10 cellular contexts compared by ENCODE assay signal in the genomic region with DNA sequence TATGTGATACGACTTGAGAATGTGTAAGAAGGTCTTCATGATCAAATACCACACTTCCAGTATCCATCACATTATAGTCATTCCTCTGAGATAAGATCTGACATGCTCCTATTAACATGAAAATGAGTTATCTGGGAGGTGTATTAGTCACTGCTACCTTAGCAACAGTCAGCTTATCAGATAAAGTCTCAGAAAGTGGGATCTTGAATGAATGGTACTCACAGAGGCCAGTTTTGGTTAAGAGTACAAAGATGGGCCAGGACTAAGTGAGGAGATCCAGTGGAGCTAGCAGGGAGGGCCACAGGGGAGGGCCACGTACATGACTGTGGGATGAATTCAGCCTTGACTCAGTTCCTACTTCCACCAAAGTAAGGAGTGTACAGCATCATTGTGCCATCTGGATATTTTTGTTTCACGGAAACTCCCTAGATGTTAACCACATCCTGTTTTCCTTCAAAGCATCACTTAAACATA.
DNase-seq lines count a peak whose midpoint lies in the region; FAIRE-seq and TF ChIP-seq lines count a peak whose summit lies in the region.
"Had no signal": no experiment of that assay in that cellular context is flagged by ENCODE, and none has a peak within 500 bp of the region (broad histone marks: within the 10 kb centered on the region; RNA-seq: fewer than 3 reads in every experiment).

No MANE protein-coding gene starts in this region.

- H3K4me2 ChIP-seq in KMS-11, result no peak overlapping the region

- H2AFZ ChIP-seq in KMS-11 (ENCODE audit: low read depth), result peak overlapping the region; percentile 8; the same call in 1 of the 2 replicates

- no peaks in the 10 kb centered on the region for H3K79me2 ChIP-seq in KMS-11 (ENCODE audit: insufficient read depth, low read depth)

- H3K4me3 ChIP-seq in KMS-11 (IDR thresholded peaks at IDR 0.05; ENCODE audit: insufficient read depth, low read depth, low read length) (no peak overlapping the region), epithelial cell of esophagus (ENCODE audit: low read length) (no peak overlapping the region), kidney (ENCODE audit: low read length in 2 of 2) (no peak overlapping the region), left ventricle myocardium inferior (no peak overlapping the region)

- no peak for FAIRE-seq in kidney (lab: Jason Lieb, UNC)

- H3K27ac ChIP-seq in KMS-11 (no peak overlapping the region), kidney (ENCODE audit: low read depth in 2 of 2, low read length in 2 of 2) (no peak overlapping the region), left ventricle myocardium inferior (replicated peaks) (no peak overlapping the region)

- H3K9ac ChIP-seq in KMS-11, result no peak overlapping the region
- H3K9ac ChIP-seq in kidney (ENCODE audit: low read length in 2 of 2), result no peak overlapping the region

- no peaks in the 10 kb centered on the region for H3K36me3 ChIP-seq in KMS-11 (ENCODE audit: insufficient read depth)
- no peaks in the 10 kb centered on the region for H3K36me3 ChIP-seq in kidney (ENCODE audit: control insufficient read depth in 1 of 2, insufficient read depth in 2 of 2, low read length in 2 of 2)
- H3K36me3 ChIP-seq in left ventricle myocardium inferior, result no peaks in the 10 kb centered on the region

- H4K20me1 ChIP-seq in KMS-11 (ENCODE audit: insufficient read depth), result no peaks in the 10 kb centered on the region

- H3K9me3 ChIP-seq in kidney (ENCODE audit: control insufficient read depth in 1 of 2, low read length in 2 of 2) (no peaks in the 10 kb centered on the region), left ventricle myocardium inferior (replicated peaks) (no peaks in the 10 kb centered on the region)

- H3K4me1 ChIP-seq in KMS-11 (ENCODE audit: low read depth, poor library complexity, severe bottlenecking), result peaks cover 10% of the 10 kb centered on the region
- no peaks in the 10 kb centered on the region for H3K4me1 ChIP-seq in kidney (ENCODE audit: control insufficient read depth in 1 of 2, insufficient read depth in 1 of 2, low read depth in 1 of 2, low read length in 2 of 2)
- peaks cover 5% of the 10 kb centered on the region for H3K4me1 ChIP-seq in left ventricle myocardium inferior

- DNase-seq in COLO829 (ENCODE audit: low spot score), result peak; percentile 7
- DNase-seq in H4 (ENCODE audit: low spot score), result peak; percentile 30
- DNase-seq in epithelial cell of esophagus (ENCODE audit: low read depth), result peak; percentile 80
- no peak for DNase-seq in hypothalamus (lab: John Stamatoyannopoulos, UW)
- DNase-seq in kidney, result no peak
- no peak for DNase-seq in NCI-H82 (lab: John Stamatoyannopoulos, UW)
- DNase-seq in left ventricle myocardium inferior, result no peak
- DNase-seq: activated CD4-positive, alpha-beta memory T cell treated with anti-CD3 and anti-CD28 coated beads, Interleukin-2, amount 10 ng/mL, durations not matched to agents 7 days and 5 days; naive B cell had no signal

- TF ChIP-seq CTCF in KMS-11 (conservative IDR thresholded peaks at IDR 0.05; ENCODE audit: low read depth, low read length) (no peak), epithelial cell of esophagus (IDR thresholded peaks at IDR 0.05; ENCODE audit: insufficient read depth, low read depth, low read length, missing control alignments) (no peak), kidney (IDR thresholded peaks at IDR 0.05; ENCODE audit: borderline replicate concordance, extremely low read depth, insufficient read depth) (no peak), left ventricle myocardium inferior (IDR thresholded peaks at IDR 0.05; ENCODE audit: borderline replicate concordance) (no peak)

- intact Hi-C loops in kidney (cut with DNase I), result no loop called here
- intact Hi-C loops in left ventricle myocardium inferior (cut with micrococcal nuclease), result no loop called here

- no peaks in the 10 kb centered on the region for H3K27me3 ChIP-seq in KMS-11 (ENCODE audit: insufficient read depth, low read depth)
- H3K27me3 ChIP-seq in left ventricle myocardium inferior (ENCODE audit: low read depth), result no peaks in the 10 kb centered on the region

Comparison
In these comparisons a context has a peak if more than half of its experiments do, and no peak if none do; other contexts are left out.
1. DNase-seq: peak in COLO829 (single experiment), H4 (single experiment) and epithelial cell of esophagus (single experiment); none in hypothalamus (0 of 51), kidney (single experiment), NCI-H82 (single experiment) and left ventricle myocardium inferior (single experiment).